8 cellular contexts compared by ENCODE assay signal in the genomic region with DNA sequence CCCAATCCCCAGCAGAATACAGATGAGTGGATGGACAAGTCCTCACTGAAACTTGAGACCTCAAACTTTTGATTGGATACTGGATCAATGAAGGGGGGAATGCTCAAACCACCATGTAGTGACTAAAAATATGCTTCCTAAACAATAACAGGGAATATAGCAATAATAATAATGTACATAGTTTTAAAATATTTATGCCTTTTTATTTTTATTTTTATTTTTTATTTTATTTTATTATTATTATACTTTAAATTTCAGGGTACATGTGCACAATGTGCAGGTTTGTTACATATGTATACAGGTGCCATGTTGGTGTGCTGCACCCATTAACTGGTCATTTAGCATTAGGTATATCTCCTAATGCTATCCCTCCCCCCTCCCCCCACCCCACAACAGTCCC.
DNase-seq lines count a peak whose midpoint lies in the region; ATAC-seq and TF ChIP-seq lines count a peak whose summit lies in the region.
"Not testable (repeated sequence)": the region's sequence is repeated elsewhere in the genome, so short reads cannot be mapped to it uniquely, and the experiment has no call there.

No MANE protein-coding gene starts in this region.

- H3K9ac ChIP-seq in SK-N-MC (ENCODE audit: insufficient read length); mesendoderm (ENCODE audit: low read length); smooth muscle cell (ENCODE audit: low read depth): not testable (repeated sequence)

- H3K4me2 ChIP-seq in mesendoderm (ENCODE audit: low read length) = not testable (repeated sequence)
- peak overlapping the region; percentile 48 for H3K4me2 ChIP-seq in smooth muscle cell

- not testable (repeated sequence) for DNase-seq in SK-N-MC (ENCODE audit: low read depth, low spot score); WTC11 (ENCODE audit: low spot score); left ventricle myocardium inferior; right atrium auricular region (ENCODE audit: low spot score); mesendoderm; smooth muscle cell (lab: John Stamatoyannopoulos, UW; ENCODE audit: unreplicated experiment); upper lobe of right lung

- not testable (repeated sequence) for H3K4ac ChIP-seq in mesendoderm (ENCODE audit: low read depth, low read length)

- peak overlapping the region; percentile 8 for H2AFZ ChIP-seq in smooth muscle cell (ENCODE audit: low read depth)

- not testable (repeated sequence) for H3K4me3 Mint-ChIP-seq in WTC11; dendritic cell treated with granulocyte-macrophage colony-stimulating factor and Interleukin-4, amounts not matched to agents 40 ng/mL and 50 ng/mL, for 4 days

- H3K79me1 ChIP-seq in mesendoderm (ENCODE audit: low read length) = not testable (repeated sequence)

- not testable (repeated sequence) for H3K27me3 ChIP-seq in left ventricle myocardium inferior (ENCODE audit: low read depth); right atrium auricular region; mesendoderm (ENCODE audit: insufficient read depth, low read length, poor library complexity); smooth muscle cell (ENCODE audit: low read depth); upper lobe of right lung

- not testable (repeated sequence) for H2AK5ac ChIP-seq in mesendoderm (ENCODE audit: low read length)

- H3K4me1 ChIP-seq in left ventricle myocardium inferior = peaks cover 32% of the 10 kb centered on the region
- peaks cover 0 to 30% of the 10 kb centered on the region in 2 donors for H3K4me1 ChIP-seq in right atrium auricular region
- H3K4me1 ChIP-seq in mesendoderm (ENCODE audit: control insufficient read depth, low read depth, low read length); upper lobe of right lung: not testable (repeated sequence)
- peaks cover 24% of the 10 kb centered on the region for H3K4me1 ChIP-seq in smooth muscle cell (ENCODE audit: low read depth)

- H3K27ac ChIP-seq in SK-N-MC = peak overlapping the region; percentile 86; the same call in 1 of the 2 replicates
- peak overlapping the region; percentile 69 for H3K27ac ChIP-seq in left ventricle myocardium inferior (replicated peaks)
- H3K27ac ChIP-seq in right atrium auricular region = peak overlapping the region; percentile 55 to 57
- not testable (repeated sequence) for H3K27ac ChIP-seq in mesendoderm (ENCODE audit: low read depth, low read length)
- peak overlapping the region; percentile 68 for H3K27ac ChIP-seq in smooth muscle cell (ENCODE audit: low read depth)
- H3K27ac ChIP-seq in upper lobe of right lung = peak overlapping the region; percentile 65

- not testable (repeated sequence) for H3K9me3 Mint-ChIP-seq in WTC11; dendritic cell treated with granulocyte-macrophage colony-stimulating factor and Interleukin-4, amounts not matched to agents 40 ng/mL and 50 ng/mL, for 4 days

- not testable (repeated sequence) for H3F3A ChIP-seq in smooth muscle cell (ENCODE audit: low read depth)

- not testable (repeated sequence) for H3K23ac ChIP-seq in mesendoderm (ENCODE audit: low read length)

- not testable (repeated sequence) for H3K18ac ChIP-seq in mesendoderm (ENCODE audit: low read length)

- H3K36me3 ChIP-seq in SK-N-MC (ENCODE audit: insufficient read depth, low read length); left ventricle myocardium inferior; right atrium auricular region; mesendoderm (ENCODE audit: control insufficient read depth, insufficient read depth, low read length); smooth muscle cell (ENCODE audit: low read depth); upper lobe of right lung: not testable (repeated sequence)

- not testable (repeated sequence) for TF ChIP-seq CTCF in WTC11 (IDR thresholded peaks at IDR 0.05); left ventricle myocardium inferior (IDR thresholded peaks at IDR 0.05; ENCODE audit: borderline replicate concordance); right atrium auricular region (IDR thresholded peaks at IDR 0.05); smooth muscle cell (IDR thresholded peaks at IDR 0.05; ENCODE audit: borderline replicate concordance, insufficient read depth, poor library complexity, severe bottlenecking); upper lobe of right lung (IDR thresholded peaks at IDR 0.05)

- peak overlapping the region; percentile 74 for H2BK15ac ChIP-seq in mesendoderm (replicated peaks; ENCODE audit: low read depth)

- not testable (repeated sequence) for H3K56ac ChIP-seq in mesendoderm (ENCODE audit: low read length)

- not testable (repeated sequence) for H3K27ac Mint-ChIP-seq in WTC11
- peak overlapping the region; percentile 78 for H3K27ac Mint-ChIP-seq in dendritic cell treated with granulocyte-macrophage colony-stimulating factor and Interleukin-4, amounts not matched to agents 40 ng/mL and 50 ng/mL, for 4 days

- POLR2A ChIA-PET in WTC11 (lab: Charles Lee) = not testable (repeated sequence)

- H4K20me1 ChIP-seq in smooth muscle cell (ENCODE audit: low read depth) = not testable (repeated sequence)

- not testable (repeated sequence) for H3K9me3 ChIP-seq in SK-N-MC (ENCODE audit: low read depth, low read length); left ventricle myocardium inferior (replicated peaks); right atrium auricular region; smooth muscle cell (replicated peaks; ENCODE audit: low read depth); upper lobe of right lung

- peaks cover 22% of the 10 kb centered on the region for H3K4me1 Mint-ChIP-seq in WTC11
- peaks cover 48% of the 10 kb centered on the region for H3K4me1 Mint-ChIP-seq in dendritic cell treated with granulocyte-macrophage colony-stimulating factor and Interleukin-4, amounts not matched to agents 40 ng/mL and 50 ng/mL, for 4 days (ENCODE audit: low read depth)

- ATAC-seq in WTC11, upper lobe of right lung: not testable (repeated sequence)

- not testable (repeated sequence) for H3K27me3 Mint-ChIP-seq in WTC11 (ENCODE audit: low read depth)
- H3K27me3 Mint-ChIP-seq in dendritic cell treated with granulocyte-macrophage colony-stimulating factor and Interleukin-4, amounts not matched to agents 40 ng/mL and 50 ng/mL, for 4 days = peaks cover 15% of the 10 kb centered on the region

- not testable (repeated sequence) for H3K4me3 ChIP-seq in SK-N-MC; left ventricle myocardium inferior; right atrium auricular region; mesendoderm (ENCODE audit: low read length); smooth muscle cell; upper lobe of right lung

- not testable (repeated sequence) for H2BK5ac ChIP-seq in mesendoderm (ENCODE audit: low read length)

- not testable (repeated sequence) for H3K36me3 Mint-ChIP-seq in WTC11; dendritic cell treated with granulocyte-macrophage colony-stimulating factor and Interleukin-4, amounts not matched to agents 40 ng/mL and 50 ng/mL, for 4 days (ENCODE audit: low read depth)

- intact Hi-C loops in dendritic cell treated with granulocyte-macrophage colony-stimulating factor and Interleukin-4, amounts not matched to agents 40 ng/mL and 50 ng/mL, for 4 days (cut with micrococcal nuclease) = loop anchor here (2.0 to 5.0 kb wide), 2 partner anchors 200 to 757 kb away; no protein-coding TSS in a partner anchor
- intact Hi-C loops in left ventricle myocardium inferior (cut with micrococcal nuclease); upper lobe of right lung (cut with DNase I): not testable (repeated sequence)

- H3K79me2 ChIP-seq in mesendoderm (ENCODE audit: control insufficient read depth, insufficient read depth, low read length); smooth muscle cell (ENCODE audit: low read depth): not testable (repeated sequence)

- not testable (repeated sequence) for H4K5ac ChIP-seq in mesendoderm (ENCODE audit: low read length)

- H4K8ac ChIP-seq in mesendoderm (ENCODE audit: low read depth, low read length) = not testable (repeated sequence)

- CTCF ChIA-PET in WTC11 (lab: Charles Lee) = not testable (repeated sequence)

- not testable (repeated sequence) for H2BK120ac ChIP-seq in mesendoderm (ENCODE audit: low read depth, low read length)

TF ChIP-seq in WTC11, 78 proteins besides CTCF, POLR2A, EP300 and RAD21:
- TF ChIP-seq HMGA2 (CRISPR knock-in tag; IDR thresholded peaks at IDR 0.05) = peak; percentile 92
